ENCODE assay signal across 1 cellular context in the genomic region with DNA sequence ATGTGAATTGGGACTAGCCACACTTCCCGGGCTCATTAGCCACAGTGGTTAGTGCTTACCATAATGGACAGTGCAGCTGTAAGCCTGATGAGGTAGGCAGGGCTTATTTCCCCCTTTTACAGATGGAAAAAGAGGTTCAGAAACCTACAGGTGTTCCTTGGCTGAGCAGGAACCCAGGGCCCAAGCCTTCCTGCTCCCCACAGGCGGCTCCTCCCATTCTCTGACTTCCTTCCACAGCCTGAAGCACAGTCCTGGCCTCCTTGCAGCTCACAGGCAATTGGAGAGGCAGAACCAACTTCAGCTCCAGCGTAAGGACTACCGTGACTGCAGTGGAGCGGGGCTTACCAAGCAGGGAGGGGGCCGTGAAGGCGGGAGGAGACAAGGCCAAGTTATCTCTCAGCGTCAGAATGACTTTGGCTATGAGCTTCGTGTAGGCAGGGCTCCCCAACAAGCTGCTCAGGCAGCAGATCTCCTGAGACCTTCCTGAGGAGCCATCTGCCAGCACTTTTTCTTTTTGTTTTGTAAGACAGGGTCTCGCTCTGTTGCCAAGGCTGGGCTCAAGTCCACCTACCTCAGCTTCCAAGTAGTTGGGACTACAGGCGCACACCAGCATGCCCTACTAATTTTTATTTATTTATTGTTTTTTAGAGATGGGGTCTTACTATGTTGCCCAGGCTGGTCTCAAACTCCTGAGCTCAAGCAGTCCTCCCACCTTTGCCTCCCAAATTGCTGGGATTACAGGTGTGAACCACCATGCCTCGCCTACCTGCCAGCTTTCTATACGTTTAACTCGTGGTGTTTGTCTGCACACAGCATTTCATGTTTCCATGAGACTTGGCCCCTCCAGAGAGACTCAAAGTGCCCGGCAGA.
TF ChIP-seq lines count a peak whose summit lies in the region.

No MANE protein-coding gene starts in this region.

TF ChIP-seq in K562, 482 proteins besides CTCF, POLR2A, EP300 and RAD21 (continued from another document and continues in another):
- TF ChIP-seq, protein P1, sequence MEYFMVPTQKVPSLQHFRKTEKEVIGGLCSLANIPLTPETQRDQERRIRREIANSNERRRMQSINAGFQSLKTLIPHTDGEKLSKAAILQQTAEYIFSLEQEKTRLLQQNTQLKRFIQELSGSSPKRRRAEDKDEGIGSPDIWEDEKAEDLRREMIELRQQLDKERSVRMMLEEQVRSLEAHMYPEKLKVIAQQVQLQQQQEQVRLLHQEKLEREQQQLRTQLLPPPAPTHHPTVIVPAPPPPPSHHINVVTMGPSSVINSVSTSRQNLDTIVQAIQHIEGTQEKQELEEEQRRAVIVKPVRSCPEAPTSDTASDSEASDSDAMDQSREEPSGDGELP (CRISPR knock-in tag; IDR thresholded peaks at IDR 0.05; ENCODE audit: borderline replicate concordance), result peak; percentile 48; the same call in 1 of the 2 replicates
- TF ChIP-seq STAG1 (CRISPR knock-in tag; IDR thresholded peaks at IDR 0.05; ENCODE audit: borderline replicate concordance) (no peak), ARID1B (IDR thresholded peaks at IDR 0.05) (peak; percentile 70), PHF20 (IDR thresholded peaks at IDR 0.05; ENCODE audit: partially characterized antibody) (no peak), FOXJ2 (tag; IDR thresholded peaks at IDR 0.05) (no peak), ZNF740 (CRISPR knock-in tag; IDR thresholded peaks at IDR 0.05) (no peak), ZNF740 (tag; IDR thresholded peaks at IDR 0.05) (no peak), JUND (IDR thresholded peaks at IDR 0.05; ENCODE audit: borderline replicate concordance, low read depth, low read length) (peak; percentile 55; the same call in 1 of the 2 replicates), JUND (tag; IDR thresholded peaks at IDR 0.05; ENCODE audit: borderline replicate concordance, low read depth, low read length) (peak; percentile 61; the same call in 1 of the 3 replicates), POLR2B (IDR thresholded peaks at IDR 0.05; ENCODE audit: low read depth, partially characterized antibody) (peak; percentile 49), IRF9 (tag; IDR thresholded peaks at IDR 0.05) (no peak), RBFOX2 (IDR thresholded peaks at IDR 0.05; ENCODE audit: low read depth, low read length) (peak; percentile 71), BRF1 (IDR thresholded peaks at IDR 0.05; ENCODE audit: borderline replicate concordance, extremely low read depth, insufficient read length) (no peak), TARDBP (IDR thresholded peaks at IDR 0.05) (no peak), HOXB6 (CRISPR knock-in tag; IDR thresholded peaks at IDR 0.05; ENCODE audit: borderline replicate concordance) (no peak), SAFB2 (IDR thresholded peaks at IDR 0.05; ENCODE audit: borderline replicate concordance, low read depth, low read length, severe bottlenecking) (no peak), RAD51 (IDR thresholded peaks at IDR 0.05; ENCODE audit: borderline replicate concordance, low read depth) (no peak), ZNF696 (CRISPR knock-in tag; conservative IDR thresholded peaks at IDR 0.05) (no peak), HMBOX1 (IDR thresholded peaks at IDR 0.05) (peak; percentile 71; the same call in 1 of the 2 replicates), ZNF584 (CRISPR knock-in tag; IDR thresholded peaks at IDR 0.05; ENCODE audit: low read depth) (0 out of 2 replicates have a peak, but pooled peaks have one; percentile 65), KAT7 (CRISPR knock-in tag; IDR thresholded peaks at IDR 0.05; ENCODE audit: borderline replicate concordance) (no peak), KHSRP (IDR thresholded peaks at IDR 0.05) (no peak), RB1 (IDR thresholded peaks at IDR 0.05; ENCODE audit: low read depth) (0 out of 2 replicates have a peak, but pooled peaks have one; percentile 42), CREM (IDR thresholded peaks at IDR 0.05; ENCODE audit: low read depth) (peak; percentile 80), EWSR1 (IDR thresholded peaks at IDR 0.05; ENCODE audit: borderline replicate concordance, low read depth, partially characterized antibody) (no peak), ESRRB (CRISPR knock-in tag; IDR thresholded peaks at IDR 0.05; ENCODE audit: borderline replicate concordance) (no peak), MXI1 (IDR thresholded peaks at IDR 0.05; ENCODE audit: low read depth, low read length) (no peak), TBP (optimal IDR thresholded peaks at IDR 0.05; ENCODE audit: low read depth, low read length) (peak; percentile 55), SNIP1 (IDR thresholded peaks at IDR 0.05; ENCODE audit: low read depth) (no peak), HNRNPLL (IDR thresholded peaks at IDR 0.05; ENCODE audit: low read depth, low read length, poor library complexity, severe bottlenecking) (peak; percentile 81), TCF3 (CRISPR knock-in tag; IDR thresholded peaks at IDR 0.05) (peak; percentile 62), SIRT6 (IDR thresholded peaks at IDR 0.05; ENCODE audit: low read depth, low read length) (no peak), NFIC (IDR thresholded peaks at IDR 0.05) (0 out of 2 replicates have a peak, but pooled peaks have one; percentile 10), FOSL1 (tag; conservative IDR thresholded peaks at IDR 0.05) (no peak), CBFA2T2 (conservative IDR thresholded peaks at IDR 0.05) (peak; percentile 39; the same call in 1 of the 2 replicates), PYGO2 (tag; IDR thresholded peaks at IDR 0.05) (no peak), ZNF57 (CRISPR knock-in tag; IDR thresholded peaks at IDR 0.05) (no peak), SRF (CRISPR knock-in tag; IDR thresholded peaks at IDR 0.05) (peak in 1 of 2 experiments; percentile 39; a peak in 1 of 4 replicates), HDAC2 (IDR thresholded peaks at IDR 0.05) (0 out of 2 replicates have a peak, but pooled peaks have one; percentile 77), NRF1 (conservative IDR thresholded peaks at IDR 0.05 in 1 of 2, IDR thresholded peaks at IDR 0.05 in 1 of 2) (peak; percentile 53 to 60), CBFA2T3 (IDR thresholded peaks at IDR 0.05) (peak; percentile 74), BCOR (IDR thresholded peaks at IDR 0.05) (peak; percentile 54; the same call in 1 of the 2 replicates), PML (IDR thresholded peaks at IDR 0.05; ENCODE audit: low read length) (no peak), CREB3 (tag; conservative IDR thresholded peaks at IDR 0.05; ENCODE audit: low read depth) (no peak; the same call in 1 of the 2 replicates), ZBTB11 (CRISPR knock-in tag; IDR thresholded peaks at IDR 0.05) (peak in 1 of 3 experiments; percentile 47; a peak in 1 of 6 replicates), TEAD4 (IDR thresholded peaks at IDR 0.05; ENCODE audit: low read length) (peak; percentile 45; the same call in 1 of the 2 replicates), TEAD4 (CRISPR knock-in tag; IDR thresholded peaks at IDR 0.05; ENCODE audit: borderline replicate concordance) (no peak), KDM1A (IDR thresholded peaks at IDR 0.05) (peak in 1 of 2 experiments; percentile 46; a peak in 2 of 4 replicates), HNRNPUL1 (IDR thresholded peaks at IDR 0.05; ENCODE audit: low read length) (no peak), DACH1 (IDR thresholded peaks at IDR 0.05; ENCODE audit: partially characterized antibody) (no peak)
- TF ChIP-seq, protein P2, sequence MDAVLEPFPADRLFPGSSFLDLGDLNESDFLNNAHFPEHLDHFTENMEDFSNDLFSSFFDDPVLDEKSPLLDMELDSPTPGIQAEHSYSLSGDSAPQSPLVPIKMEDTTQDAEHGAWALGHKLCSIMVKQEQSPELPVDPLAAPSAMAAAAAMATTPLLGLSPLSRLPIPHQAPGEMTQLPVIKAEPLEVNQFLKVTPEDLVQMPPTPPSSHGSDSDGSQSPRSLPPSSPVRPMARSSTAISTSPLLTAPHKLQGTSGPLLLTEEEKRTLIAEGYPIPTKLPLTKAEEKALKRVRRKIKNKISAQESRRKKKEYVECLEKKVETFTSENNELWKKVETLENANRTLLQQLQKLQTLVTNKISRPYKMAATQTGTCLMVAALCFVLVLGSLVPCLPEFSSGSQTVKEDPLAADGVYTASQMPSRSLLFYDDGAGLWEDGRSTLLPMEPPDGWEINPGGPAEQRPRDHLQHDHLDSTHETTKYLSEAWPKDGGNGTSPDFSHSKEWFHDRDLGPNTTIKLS (IDR thresholded peaks at IDR 0.05; ENCODE audit: borderline replicate concordance, low read depth), result 0 out of 2 replicates have a peak, but pooled peaks have one; percentile 14
- TF ChIP-seq, protein P3, sequence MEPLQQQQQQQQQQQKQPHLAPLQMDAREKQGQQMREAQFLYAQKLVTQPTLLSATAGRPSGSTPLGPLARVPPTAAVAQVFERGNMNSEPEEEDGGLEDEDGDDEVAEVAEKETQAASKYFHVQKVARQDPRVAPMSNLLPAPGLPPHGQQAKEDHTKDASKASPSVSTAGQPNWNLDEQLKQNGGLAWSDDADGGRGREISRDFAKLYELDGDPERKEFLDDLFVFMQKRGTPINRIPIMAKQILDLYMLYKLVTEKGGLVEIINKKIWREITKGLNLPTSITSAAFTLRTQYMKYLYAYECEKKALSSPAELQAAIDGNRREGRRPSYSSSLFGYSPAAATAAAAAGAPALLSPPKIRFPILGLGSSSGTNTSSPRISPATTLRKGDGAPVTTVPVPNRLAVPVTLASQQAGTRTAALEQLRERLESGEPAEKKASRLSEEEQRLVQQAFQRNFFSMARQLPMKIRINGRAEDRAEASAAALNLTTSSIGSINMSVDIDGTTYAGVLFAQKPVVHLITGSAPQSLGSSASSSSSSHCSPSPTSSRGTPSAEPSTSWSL (CRISPR knock-in tag; IDR thresholded peaks at IDR 0.05; ENCODE audit: borderline replicate concordance), result no peak
- TF ChIP-seq, protein P4, sequence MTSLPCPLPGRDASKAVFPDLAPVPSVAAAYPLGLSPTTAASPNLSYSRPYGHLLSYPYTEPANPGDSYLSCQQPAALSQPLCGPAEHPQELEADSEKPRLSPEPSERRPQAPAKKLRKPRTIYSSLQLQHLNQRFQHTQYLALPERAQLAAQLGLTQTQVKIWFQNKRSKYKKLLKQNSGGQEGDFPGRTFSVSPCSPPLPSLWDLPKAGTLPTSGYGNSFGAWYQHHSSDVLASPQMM (CRISPR knock-in tag; IDR thresholded peaks at IDR 0.05), result no peak
- TF ChIP-seq, protein P5, sequence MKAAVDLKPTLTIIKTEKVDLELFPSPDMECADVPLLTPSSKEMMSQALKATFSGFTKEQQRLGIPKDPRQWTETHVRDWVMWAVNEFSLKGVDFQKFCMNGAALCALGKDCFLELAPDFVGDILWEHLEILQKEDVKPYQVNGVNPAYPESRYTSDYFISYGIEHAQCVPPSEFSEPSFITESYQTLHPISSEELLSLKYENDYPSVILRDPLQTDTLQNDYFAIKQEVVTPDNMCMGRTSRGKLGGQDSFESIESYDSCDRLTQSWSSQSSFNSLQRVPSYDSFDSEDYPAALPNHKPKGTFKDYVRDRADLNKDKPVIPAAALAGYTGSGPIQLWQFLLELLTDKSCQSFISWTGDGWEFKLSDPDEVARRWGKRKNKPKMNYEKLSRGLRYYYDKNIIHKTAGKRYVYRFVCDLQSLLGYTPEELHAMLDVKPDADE (conservative IDR thresholded peaks at IDR 0.05; ENCODE audit: control insufficient read depth, low read depth, low read length), result 0 out of 2 replicates have a peak, but pooled peaks have one; percentile 31
